Comparison of ENCODE assay signal across 15 cellular contexts in the genomic region with DNA sequence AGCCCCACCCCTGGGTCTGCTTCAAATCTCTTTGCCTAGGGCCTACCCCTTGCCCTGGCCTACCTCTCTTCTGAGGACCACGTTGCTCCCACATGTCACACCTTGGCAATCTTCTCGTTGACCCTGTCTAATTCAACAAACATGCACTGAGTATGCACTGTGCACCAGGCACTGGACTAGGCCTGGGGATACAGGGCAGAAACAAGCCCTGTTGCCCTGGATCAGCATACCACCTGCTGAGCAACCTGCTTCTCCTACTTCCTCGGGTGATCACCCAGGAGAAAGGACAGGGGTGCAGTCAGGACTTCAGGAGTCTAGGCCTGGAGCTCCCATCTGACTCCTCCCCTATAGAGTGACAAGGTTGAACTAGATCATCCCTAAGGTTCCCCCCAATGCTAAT. TPM values are rescaled to one million over a fixed set of nuclear protein-coding genes. Genes with fewer than 3 reads are reported as not detected.
"Had no signal": no experiment of that assay in that cellular context is flagged by ENCODE, and none has a peak within 500 bp of the region (broad histone marks: within the 10 kb centered on the region; RNA-seq: fewer than 3 reads in every experiment).

No MANE protein-coding gene starts in this region.

- H3K27ac ChIP-seq: cardiac muscle cell, coronary artery, epithelial cell of prostate, SJSA1 had no signal

- DNase-seq: activated naive CD4-positive, alpha-beta T cell treated with anti-CD3 and anti-CD28 coated beads for 36 hours; activated T-cell treated with anti-CD3 and anti-CD28 coated beads, Interleukin-2, amount 50 U/mL, for 72 hours; effector memory CD4-positive, alpha-beta T cell; hippocampal formation; left cardiac atrium; mucosa of descending colon; stimulated activated CD4-positive, alpha-beta T cell treated with anti-CD3 and anti-CD28 coated beads, Interleukin-12 subunit alpha, Interleukin-12 subunit beta, amount 100 ng/mL, for 4 hours; stimulated activated naive CD4-positive, alpha-beta T cell treated with Interleukin-2 at 50 U/mL for 16 hours; trophoblast cell had no signal

- H3K9me3 ChIP-seq: mucosa of descending colon had no signal

- H3K4me3 ChIP-seq: cardiac muscle cell, coronary artery, lung, mucosa of descending colon, SJSA1 had no signal

- H3K36me3 ChIP-seq: cardiac muscle cell, SJSA1 had no signal

RNA-seq across cellular contexts. Expression of a gene that starts 9.7 kb away (rescaled TPM):
- total RNA-seq: cardiac muscle cell, SJSA1 had no signal
- polyA plus RNA-seq: cardiac muscle cell had no signal

RNA-seq across cellular contexts. Expression of a gene that starts 30.8 kb away (rescaled TPM):
- total RNA-seq: activated naive CD4-positive, alpha-beta T cell treated with anti-CD3 and anti-CD28 coated beads for 36 hours; cardiac muscle cell; SJSA1 had no signal

RNA-seq across cellular contexts. Expression of a gene that starts 58.8 kb away (rescaled TPM):
- total RNA-seq: activated naive CD4-positive, alpha-beta T cell treated with anti-CD3 and anti-CD28 coated beads for 36 hours; activated T-cell treated with anti-CD3 and anti-CD28 coated beads, Interleukin-2, amount 50 U/mL, for 72 hours; cardiac muscle cell; lung; mucosa of descending colon; omental fat pad; SJSA1 had no signal
